ENCODE assay signal across 4 cellular contexts in the genomic region with DNA sequence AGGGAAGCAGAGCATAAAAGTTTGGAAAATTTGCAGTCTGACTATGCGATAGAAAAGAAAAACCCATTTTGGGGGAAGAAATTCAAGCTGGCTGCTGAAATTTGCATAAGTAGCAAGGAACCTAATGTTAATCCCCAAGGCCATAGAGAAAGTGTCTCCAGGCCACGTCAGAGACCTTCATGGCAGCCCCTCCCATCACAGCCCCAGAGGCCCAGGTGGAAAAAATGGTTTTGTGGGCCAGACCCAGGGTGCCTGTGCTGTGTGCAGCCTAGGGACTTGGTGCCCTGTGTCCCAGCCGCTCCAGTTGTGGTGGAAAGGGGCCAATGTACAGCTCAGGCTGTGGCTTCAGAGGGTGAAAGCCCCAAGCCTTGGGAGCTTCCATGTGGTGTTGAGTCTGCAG.
DNase-seq lines count a peak whose midpoint lies in the region; TF ChIP-seq lines count a peak whose summit lies in the region.
"Not testable (repeated sequence)": the region's sequence is repeated elsewhere in the genome, so short reads cannot be mapped to it uniquely, and the experiment has no call there.

No MANE protein-coding gene starts in this region.

- H3K27ac ChIP-seq in HEK293 (ENCODE audit: extremely low read depth, low read depth, low read length), result not testable (repeated sequence)
- peak overlapping the region; percentile 10 for H3K27ac ChIP-seq in substantia nigra (ENCODE audit: low read depth, low read length, poor library complexity, severe bottlenecking)

- H3K4me1 ChIP-seq in HEK293 (ENCODE audit: control insufficient read depth, insufficient read depth, low read length), result not testable (repeated sequence)

- POLR2A ChIA-PET in HEK293 (lab: Yijun Ruan, JAX), result not testable (repeated sequence)

- not testable (repeated sequence) for H3K4me3 ChIP-seq in HEK293 (ENCODE audit: low read depth, low read length)

- not testable (repeated sequence) for TF ChIP-seq CTCF in HEK293 (tag by site-specific recombination; IDR thresholded peaks at IDR 0.05)

- peak; percentile 20 for DNase-seq in activated CD8-positive, alpha-beta memory T cell treated with anti-CD3 and anti-CD28 coated beads, Interleukin-2, amount 50 U/mL, for 48 hours
- DNase-seq in islet precursor cell, result peak; percentile 21
- DNase-seq in substantia nigra (lab: John Stamatoyannopoulos, UW), result not testable (repeated sequence)

- CTCF ChIA-PET in HEK293 (lab: Yijun Ruan, JAX), result not testable (repeated sequence)

- not testable (repeated sequence) for H3K9me3 ChIP-seq in HEK293 (ENCODE audit: control insufficient read depth, insufficient read depth, low read depth, low read length)

- not testable (repeated sequence) for H3K36me3 ChIP-seq in HEK293 (ENCODE audit: control insufficient read depth in 2 of 2, insufficient read depth in 1 of 2, low read length in 2 of 2)

TF ChIP-seq in HEK293, 187 proteins besides CTCF, POLR2A, EP300 and RAD21:
- TF ChIP-seq ZNF585B (tag by site-specific recombination; IDR thresholded peaks at IDR 0.05), result peak; percentile 77
